In genomic region chr7:18675579-18675978, GRCh38 we compare ENCODE assay signal across 26 cellular contexts.
"Had no signal": no experiment of that assay in that cellular context is flagged by ENCODE, and none has a peak within 500 bp of the region (broad histone marks: within the 10 kb centered on the region; RNA-seq: fewer than 3 reads in every experiment).

No MANE protein-coding gene starts in this region.

- H3K36me3 Mint-ChIP-seq: natural killer cell treated with Interleukin-12 subunit alpha and Interleukin-12 subunit beta and Interleukin-15 and Interleukin-18, amount 100 ng/mL, for 72 hours had no signal

- H3K27ac Mint-ChIP-seq: effector memory CD8-positive, alpha-beta T cell; mesothelial cell of epicardium; natural killer cell treated with Interleukin-12 subunit alpha and Interleukin-12 subunit beta and Interleukin-15 and Interleukin-18, amount 100 ng/mL, for 72 hours; stimulated activated naive CD8-positive, alpha-beta T cell treated with anti-CD3 and anti-CD28 coated beads, Interleukin-15, amount 100 ng/mL, for 72 hours had no signal

- H3K27ac ChIP-seq: gastrocnemius medialis, heart left ventricle, hepatocyte, lower lobe of right lung, neutrophil, pancreas, right lobe of liver, suprapubic skin, transverse colon, upper lobe of right lung, uterus had no signal

- H3K27me3 Mint-ChIP-seq: effector memory CD8-positive, alpha-beta T cell; naive B cell; natural killer cell treated with Interleukin-12 subunit alpha and Interleukin-12 subunit beta and Interleukin-15 and Interleukin-18, amount 100 ng/mL, for 72 hours; stimulated activated naive CD8-positive, alpha-beta T cell treated with anti-CD3 and anti-CD28 coated beads, Interleukin-15, amount 100 ng/mL, for 72 hours had no signal

- H3K9me3 ChIP-seq: gastrocnemius medialis, heart left ventricle, lower lobe of right lung, mucosa of descending colon, neutrophil, pancreas, right lobe of liver, transverse colon, upper lobe of right lung, uterus had no signal

- H3K4me3 Mint-ChIP-seq: effector memory CD8-positive, alpha-beta T cell; mesothelial cell of epicardium; naive B cell; natural killer cell treated with Interleukin-12 subunit alpha and Interleukin-12 subunit beta and Interleukin-15 and Interleukin-18, amount 100 ng/mL, for 72 hours; neural crest cell; stimulated activated naive CD8-positive, alpha-beta T cell treated with anti-CD3 and anti-CD28 coated beads, Interleukin-15, amount 100 ng/mL, for 72 hours had no signal

- H3K4me1 Mint-ChIP-seq: mesothelial cell of epicardium; stimulated activated naive CD8-positive, alpha-beta T cell treated with anti-CD3 and anti-CD28 coated beads, Interleukin-15, amount 100 ng/mL, for 72 hours had no signal

- DNase-seq: cortex of kidney; effector memory CD8-positive, alpha-beta T cell; foreskin fibroblast; gastrocnemius medialis; heart left ventricle; left ventricle myocardium superior; lower lobe of right lung; mucosa of descending colon; naive B cell; pancreas; right lobe of liver; small intestine; stimulated activated CD4-positive, alpha-beta T cell treated with anti-CD3 and anti-CD28 coated beads, Interleukin-15, amount 100 ng/mL, for 24 hours; stimulated activated CD4-positive, alpha-beta T cell treated with anti-CD3 and anti-CD28 coated beads, Interleukin-2, amount 100 ng/mL, for 48 hours; stimulated activated naive CD4-positive, alpha-beta T cell; stimulated activated naive CD8-positive, alpha-beta T cell treated with anti-CD3 and anti-CD28 coated beads, Interleukin-15, amount 100 ng/mL, for 72 hours; transverse colon; upper lobe of right lung; uterus had no signal

- H3K9me3 Mint-ChIP-seq: effector memory CD8-positive, alpha-beta T cell; natural killer cell treated with Interleukin-12 subunit alpha and Interleukin-12 subunit beta and Interleukin-15 and Interleukin-18, amount 100 ng/mL, for 72 hours; stimulated activated naive CD8-positive, alpha-beta T cell treated with anti-CD3 and anti-CD28 coated beads, Interleukin-15, amount 100 ng/mL, for 72 hours had no signal

- H3K36me3 ChIP-seq: gastrocnemius medialis, heart left ventricle, lower lobe of right lung, neutrophil, pancreas, right lobe of liver, suprapubic skin, transverse colon, upper lobe of right lung, uterus had no signal

- FAIRE-seq: islet of Langerhans, pancreas, small intestine had no signal

- H3K4me1 ChIP-seq: gastrocnemius medialis, heart left ventricle, lower lobe of right lung, pancreas, right lobe of liver, suprapubic skin, transverse colon, upper lobe of right lung, uterus had no signal

- H3K27me3 ChIP-seq: gastrocnemius medialis, heart left ventricle, hepatocyte, neutrophil, pancreas, right lobe of liver, suprapubic skin, transverse colon, upper lobe of right lung, uterus had no signal

- ATAC-seq: effector memory CD8-positive, alpha-beta T cell; gastrocnemius medialis; heart left ventricle; left ventricle myocardium superior; lower lobe of right lung; mucosa of descending colon; natural killer cell treated with Interleukin-12 subunit alpha and Interleukin-12 subunit beta and Interleukin-15 and Interleukin-18, amount 100 ng/mL, for 72 hours; pancreas; right lobe of liver; stimulated activated naive CD8-positive, alpha-beta T cell treated with anti-CD3 and anti-CD28 coated beads, Interleukin-15, amount 100 ng/mL, for 72 hours; upper lobe of right lung had no signal

- H3K4me3 ChIP-seq: gastrocnemius medialis, heart left ventricle, hepatocyte, lower lobe of right lung, mucosa of descending colon, pancreas, right lobe of liver, suprapubic skin, transverse colon, upper lobe of right lung, uterus had no signal
